Comparison of ENCODE assay signal across 8 cellular contexts in genomic region chr3:47266709-47267489, GRCh38. TPM values are rescaled to one million over a fixed set of nuclear protein-coding genes. Genes with fewer than 3 reads are reported as not detected.
A peak's percentile ranks its signal among the peaks of the same experiment; 100 is the strongest.
DNase-seq lines count a peak whose midpoint lies in the region; ATAC-seq and TF ChIP-seq lines count a peak whose summit lies in the region.

No MANE protein-coding gene starts in this region.

- H3K4me3 ChIP-seq in GM06990 (replicated peaks; ENCODE audit: low read depth, low read length) (no peak overlapping the region), aorta (ENCODE audit: low read length in 2 of 2) (no peak overlapping the region)

- H3K9me3 ChIP-seq in aorta (ENCODE audit: control insufficient read depth, low read length), result no peaks in the 10 kb centered on the region

- H3K36me3 Mint-ChIP-seq in osteocyte (ENCODE audit: unreplicated experiment), result no peaks in the 10 kb centered on the region

- intact Hi-C loops in aorta (cut with DNase I), result no loop called here

- H3K4me1 ChIP-seq in aorta (ENCODE audit: control insufficient read depth in 1 of 2, insufficient read depth in 2 of 2, low read length in 2 of 2), result no peaks in the 10 kb centered on the region

- WGBS in aorta, 2 donors, result 52 to 54% methylated on average over 11 of the region's 11 CpGs

- peaks cover 9% of the 10 kb centered on the region for H3K4me1 Mint-ChIP-seq in osteocyte (ENCODE audit: unreplicated experiment)

- no peaks in the 10 kb centered on the region for H3K27me3 Mint-ChIP-seq in osteocyte (ENCODE audit: unreplicated experiment)

- H3K27me3 ChIP-seq in GM06990 (replicated peaks; ENCODE audit: control insufficient read depth, insufficient read depth, low read length) (no peaks in the 10 kb centered on the region), aorta (ENCODE audit: control insufficient read depth in 1 of 2, insufficient read depth in 2 of 2, low read length in 1 of 2) (no peaks in the 10 kb centered on the region)

- no peak for ATAC-seq in aorta (ENCODE audit: low FRiP score)
- no peak for ATAC-seq in GM21576 (IDR thresholded peaks at IDR 0.05; ENCODE audit: unreplicated experiment)

- TF ChIP-seq CTCF in GM06990 (IDR thresholded peaks at IDR 0.05; ENCODE audit: insufficient read depth, low read length, poor library complexity, severe bottlenecking), result no peak
- no peak for TF ChIP-seq CTCF in osteocyte (IDR thresholded peaks at IDR 0.05)

- no peaks in the 10 kb centered on the region for H3K9me3 Mint-ChIP-seq in osteocyte (ENCODE audit: unreplicated experiment)

- peak overlapping the region; percentile 63 for H3K27ac Mint-ChIP-seq in osteocyte (ENCODE audit: unreplicated experiment)

- H3K4me3 Mint-ChIP-seq in osteocyte (ENCODE audit: unreplicated experiment), result no peak overlapping the region

- DNase-seq in GM06990 (ENCODE audit: extremely low read depth, insufficient read length) (peak; percentile 48), HS-5 (ENCODE audit: low read depth) (peak; percentile 92), UCSD-AML1 (lab: John Stamatoyannopoulos, UW; ENCODE audit: unreplicated experiment) (peak; percentile 85), epithelial cell of prostate (ENCODE audit: low read depth, low spot score) (peak; percentile 56), osteocyte (ENCODE audit: extremely low spot score, unreplicated experiment) (no peak), aorta (peak; percentile 83 to 88), NCI-H510A treated with DMSO at 0.1 percent for 48 hours (lab: John Stamatoyannopoulos, UW) (no peak)

- H3K27ac ChIP-seq in epithelial cell of prostate (no peak overlapping the region), aorta (ENCODE audit: low read depth in 1 of 2, low read length in 2 of 2) (no peak overlapping the region)

- no peaks in the 10 kb centered on the region for H3K36me3 ChIP-seq in GM06990 (ENCODE audit: control insufficient read depth, insufficient read depth, low read length)
- no peaks in the 10 kb centered on the region for H3K36me3 ChIP-seq in aorta (ENCODE audit: control insufficient read depth in 1 of 2, insufficient read depth in 2 of 2, low read length in 1 of 2)

RNA-seq across cellular contexts. Expression of gene KIF9, which starts 15.7 kb away (rescaled TPM):
- total RNA-seq in osteocyte (5.4 and 6.2 TPM in 2 replicates), aorta (1 to 10 TPM; 6.5 to 6.7 TPM)
- 10 to 100 TPM; 13.5 to 14.4 TPM for polyA plus RNA-seq in aorta

RNA-seq across cellular contexts. Expression of gene KLHL18, which starts 15.8 kb away (rescaled TPM):
- total RNA-seq in osteocyte (29.1 and 32.3 TPM in 2 replicates), aorta (10 to 100 TPM; 22.9 to 26.7 TPM)
- 10 to 100 TPM in 1 of 2 donors, 1 to 10 TPM in 1; 9.0 to 20.3 TPM for polyA plus RNA-seq in aorta

Comparison
In these comparisons a context has a peak if more than half of its experiments do, and no peak if none do; other contexts are left out.
1. DNase-seq: peak in GM06990 (single experiment), HS-5 (single experiment), UCSD-AML1 (single experiment), epithelial cell of prostate (single experiment) and aorta (2 of 2); none in osteocyte (single experiment) and NCI-H510A treated with DMSO at 0.1 percent for 48 hours (single experiment).